In genomic region chr22:23212061-23213030, GRCh38 we compare ENCODE assay signal across 14 cellular contexts. TPM values are rescaled to one million over a fixed set of nuclear protein-coding genes. Genes with fewer than 3 reads are reported as not detected.
DNase-seq lines count a peak whose midpoint lies in the region; ATAC-seq, FAIRE-seq and TF ChIP-seq lines count a peak whose summit lies in the region.
"Had no signal": no experiment of that assay in that cellular context is flagged by ENCODE, and none has a peak within 500 bp of the region (broad histone marks: within the 10 kb centered on the region; RNA-seq: fewer than 3 reads in every experiment).

No MANE protein-coding gene starts in this region.

- no peaks in the 10 kb centered on the region for H3K27me3 ChIP-seq in cardiac muscle cell
- H3K27me3 ChIP-seq in H1 (replicated peaks in 1 of 4; ENCODE audit: control insufficient read depth in 3 of 4, extremely low read depth in 1 of 4, insufficient read depth in 3 of 4, low read length in 3 of 4): no peaks in the 10 kb centered on the region
- H3K27me3 ChIP-seq in aorta (ENCODE audit: control insufficient read depth in 1 of 2, insufficient read depth in 2 of 2, low read length in 1 of 2): no peaks in the 10 kb centered on the region
- no peaks in the 10 kb centered on the region for H3K27me3 ChIP-seq in transverse colon
- H3K27me3 ChIP-seq in heart right ventricle: no peaks in the 10 kb centered on the region
- H3K27me3 ChIP-seq: Peyer's patch, stomach had no signal

- no peak overlapping the region for H3K4me2 ChIP-seq in H1 (ENCODE audit: insufficient read depth in 1 of 2, low read depth in 2 of 2, low read length in 2 of 2)

- no peak overlapping the region for H3K18ac ChIP-seq in H1 (ENCODE audit: extremely low read depth, low read length)

- in situ Hi-C loops in transverse colon (cut with MboI; ENCODE audit: low pct_ligation_motif_present in 1 of 4, low pct_unique_long_range_greater_than_20kb in 1 of 4, low sequenced_read_pairs in 3 of 4): no loop called here

- peaks cover 33% of the 10 kb centered on the region for H3K79me1 ChIP-seq in H1 (ENCODE audit: low read depth, low read length)

- no peaks in the 10 kb centered on the region for H3K9me3 ChIP-seq in cardiac muscle cell (ENCODE audit: low read depth)
- H3K9me3 ChIP-seq in H1 (ENCODE audit: insufficient read depth in 2 of 2, low read depth in 1 of 2, low read length in 1 of 2): no peaks in the 10 kb centered on the region
- no peaks in the 10 kb centered on the region for H3K9me3 ChIP-seq in aorta (ENCODE audit: control insufficient read depth, low read length)
- no peaks in the 10 kb centered on the region for H3K9me3 ChIP-seq in transverse colon
- H3K9me3 ChIP-seq in heart right ventricle: no peaks in the 10 kb centered on the region
- H3K9me3 ChIP-seq: Peyer's patch, stomach had no signal

- no peak overlapping the region for H3K4me3 ChIP-seq in cardiac muscle cell
- H3K4me3 ChIP-seq in H1 (ENCODE audit: extremely low read depth in 1 of 4, insufficient read depth in 2 of 4, low read depth in 3 of 4, low read length in 4 of 4): no peak overlapping the region
- H3K4me3 ChIP-seq in aorta (ENCODE audit: low read length in 2 of 2): no peak overlapping the region
- no peak overlapping the region for H3K4me3 ChIP-seq in transverse colon
- no peak overlapping the region for H3K4me3 ChIP-seq in heart right ventricle
- H3K4me3 ChIP-seq: Peyer's patch, stomach had no signal

- no peak overlapping the region for H3K4ac ChIP-seq in H1 (replicated peaks; ENCODE audit: insufficient read length, low read depth, low read length)

- H4K20me1 ChIP-seq in H1 (replicated peaks in 1 of 2; ENCODE audit: control insufficient read depth in 1 of 2, insufficient read depth in 2 of 2, low read length in 2 of 2): peaks cover 16 to 50% of the 10 kb centered on the region in 2 experiments

- intact Hi-C loops in Right ventricle myocardium inferior (cut with DNase I) (no loop called here), aorta (cut with DNase I) (no loop called here), transverse colon (cut with DNase I; ENCODE audit: low total_unique reads) (no loop called here), heart right ventricle (cut with DNase I) (no loop called here)

- no peak overlapping the region for H3K14ac ChIP-seq in H1 (ENCODE audit: insufficient read length)

- no peak for TF ChIP-seq EP300 in H1 (IDR thresholded peaks at IDR 0.05; ENCODE audit: borderline replicate concordance in 1 of 2, low read depth in 2 of 2, low read length in 2 of 2)
- no peak for TF ChIP-seq EP300 in transverse colon (IDR thresholded peaks at IDR 0.05; ENCODE audit: low read depth)

- peaks cover 10% of the 10 kb centered on the region for H3K4me1 ChIP-seq in cardiac muscle cell (ENCODE audit: low read depth)
- peaks cover 0 to 9% (median 0%) of the 10 kb centered on the region in 4 experiments; a peak in 5 of 7 replicates for H3K4me1 ChIP-seq in H1 (replicated peaks in 1 of 4; ENCODE audit: control insufficient read depth in 3 of 4, insufficient read depth in 4 of 4, low read length in 3 of 4)
- H3K4me1 ChIP-seq in aorta (ENCODE audit: control insufficient read depth in 1 of 2, insufficient read depth in 2 of 2, low read length in 2 of 2): no peaks in the 10 kb centered on the region
- H3K4me1 ChIP-seq in transverse colon: peaks cover 6 to 37% (median 14%) of the 10 kb centered on the region in 4 donors
- H3K4me1 ChIP-seq in heart right ventricle: peaks cover 11 to 65% (median 52%) of the 10 kb centered on the region in 9 donors

- H2BK120ac ChIP-seq in H1 (replicated peaks; ENCODE audit: low read depth, low read length): no peak overlapping the region

- no peak overlapping the region for H4K8ac ChIP-seq in H1 (ENCODE audit: extremely low read depth, insufficient read depth, low read length)

- POLR2A ChIA-PET in H1 (lab: Charles Lee; ENCODE audit: partially characterized antibody): interaction anchor here (0.6 to 3.5 kb wide), 4 partner anchors 8 to 31 kb away, joined by 3 to 10 read pairs (median 4); no protein-coding TSS in a partner anchor

- DNase-seq in cardiac muscle cell (ENCODE audit: low read depth in 1 of 2, low spot score in 1 of 2) (peak in 1 of 2 donors; percentile 45), Right ventricle myocardium inferior (ENCODE audit: missing footprints) (no peak), NCI-H345 treated with DMSO at 0.1 percent for 48 hours (lab: John Stamatoyannopoulos, UW; ENCODE audit: unreplicated experiment) (peak; percentile 54), H1 (ENCODE audit: low read depth in 1 of 2, low spot score in 2 of 2) (no peak), aorta (peak; percentile 40 to 58), transverse colon (no peak), CD1c-positive myeloid dendritic cell (ENCODE audit: extremely low spot score) (no peak), heart right ventricle (no peak)
- DNase-seq: MM.1S, stomach had no signal

- TF ChIP-seq CTCF in cardiac muscle cell (IDR thresholded peaks at IDR 0.05; ENCODE audit: low read depth, low read length): no peak
- no peak for TF ChIP-seq CTCF in H1 (IDR thresholded peaks at IDR 0.05; ENCODE audit: control extremely low read depth in 1 of 3, insufficient read depth in 1 of 3, low read depth in 1 of 3, low read length in 3 of 3)
- TF ChIP-seq CTCF in transverse colon (IDR thresholded peaks at IDR 0.05): no peak
- no peak for TF ChIP-seq CTCF in heart right ventricle (IDR thresholded peaks at IDR 0.05)

- no peak for ATAC-seq in Right ventricle myocardium inferior
- no peak for ATAC-seq in aorta (ENCODE audit: low FRiP score)
- ATAC-seq in heart right ventricle: no peak

- no peak overlapping the region; the same call in 1 of the 2 replicates for H2BK5ac ChIP-seq in H1 (ENCODE audit: low read depth, low read length)

- 89% methylated on average over 10 of the region's 10 CpGs; no CpG with 5 or more reads in 1 of the 2 experiments for WGBS in H1 (ENCODE audit: extremely low coverage in 1 of 2, insufficient coverage in 1 of 2, insufficient read length in 1 of 2, insufficient replicate concordance in 2 of 2, low coverage in 1 of 2, low lambda C conversion rate in 2 of 2, missing lambda C conversion rate in 1 of 2), 2 experiments
- WGBS in aorta, 2 donors: 81 to 89% methylated on average over 10 of the region's 10 CpGs
- 76% methylated on average over 10 of the region's 10 CpGs; no CpG with 5 or more reads in 1 of the 2 donors for WGBS in transverse colon (ENCODE audit: low coverage in 1 of 2), 2 donors
- 85 to 86% methylated on average over 10 of the region's 10 CpGs for WGBS in heart right ventricle, 2 donors

- H2BK12ac ChIP-seq in H1 (ENCODE audit: low read depth, low read length): no peak overlapping the region

- no peaks in the 10 kb centered on the region for H3K23me2 ChIP-seq in H1 (ENCODE audit: low read depth, low read length)

- H3K23ac ChIP-seq in H1 (ENCODE audit: insufficient read length): no peak overlapping the region

- H2BK15ac ChIP-seq in H1 (ENCODE audit: low read length): 0 out of 2 replicates have a peak overlapping the region, but pooled peaks have one; percentile 11

- H2AK5ac ChIP-seq in H1 (ENCODE audit: low read depth, low read length): no peak overlapping the region

- no peak overlapping the region for H4K91ac ChIP-seq in H1 (replicated peaks; ENCODE audit: insufficient read length, low read length)

- TF ChIP-seq POLR2A in H1 (IDR thresholded peaks at IDR 0.05; ENCODE audit: control extremely low read depth in 1 of 2, low read depth in 2 of 2, low read length in 2 of 2) (no peak), transverse colon (IDR thresholded peaks at IDR 0.05) (no peak)

- CTCF ChIA-PET in H1 (lab: Charles Lee; ENCODE audit: partially characterized antibody): interaction anchor here (0.6 to 1.6 kb wide), 7 partner anchors 9 to 70 kb away, joined by 3 to 4 read pairs (median 3); no protein-coding TSS in a partner anchor

- H4K5ac ChIP-seq in H1 (ENCODE audit: insufficient read length, low read depth, low read length): no peak overlapping the region

- H3K9ac ChIP-seq in H1 (replicated peaks in 1 of 4; ENCODE audit: extremely low read depth in 1 of 4, low read depth in 3 of 4, low read length in 3 of 4): no peak overlapping the region; a peak in 1 of 7 replicates

- H3K36me3 ChIP-seq in cardiac muscle cell (no peaks in the 10 kb centered on the region), H1 (ENCODE audit: control insufficient read depth in 2 of 4, insufficient read depth in 4 of 4, low read length in 3 of 4) (peaks cover 0 to 2% (median 0%) of the 10 kb centered on the region in 4 experiments; a peak in 1 of 8 replicates), aorta (ENCODE audit: control insufficient read depth in 1 of 2, insufficient read depth in 2 of 2, low read length in 1 of 2) (no peaks in the 10 kb centered on the region), transverse colon (no peaks in the 10 kb centered on the region), heart right ventricle (peaks cover 0 to 11% (median 0%) of the 10 kb centered on the region in 9 donors)
- H3K36me3 ChIP-seq: Peyer's patch had no signal

- H2BK20ac ChIP-seq in H1 (ENCODE audit: low read length): no peak overlapping the region

- H3K79me2 ChIP-seq in H1 (ENCODE audit: control insufficient read depth in 1 of 2, insufficient read depth in 2 of 2, low read length in 2 of 2): peaks cover 36 to 96% of the 10 kb centered on the region in 2 experiments

- H3K27ac ChIP-seq in cardiac muscle cell (peak overlapping the region; percentile 49), H1 (ENCODE audit: low read depth, low read length) (no peak overlapping the region), aorta (ENCODE audit: low read depth in 1 of 2, low read length in 2 of 2) (no peak overlapping the region), transverse colon (no peak overlapping the region), heart right ventricle (no peak overlapping the region)
- H3K27ac ChIP-seq: Peyer's patch, stomach, VCaP had no signal

- no peak overlapping the region for H3K56ac ChIP-seq in H1 (replicated peaks; ENCODE audit: insufficient read length, low read depth, low read length)

- no peak for FAIRE-seq in H1 (lab: Jason Lieb, UNC)
- FAIRE-seq: colon, H54 had no signal

- H2AFZ ChIP-seq in H1 (ENCODE audit: low read length): no peak overlapping the region

- TF ChIP-seq RAD21 in H1 (IDR thresholded peaks at IDR 0.05 in 1 of 2, conservative IDR thresholded peaks at IDR 0.05 in 1 of 2; ENCODE audit: low read depth in 2 of 2, low read length in 2 of 2): no peak

RNA-seq across cellular contexts. Expression of gene BCR, which starts 32.0 kb away (rescaled TPM):
- total RNA-seq in cardiac muscle cell: 40.9 and 53.1 TPM in 2 replicates
- polyA plus RNA-seq in cardiac muscle cell: 30.1 and 30.9 TPM in 2 replicates
- 29.0 TPM for total RNA-seq in Right ventricle myocardium inferior
- 122 and 130 TPM in 2 replicates for total RNA-seq in H1 (2021; fragmentation: NEBNext Ultra II Directional; extraction: Animal tissue kit (Norgen Biotek cat#: 25700))
- polyA plus RNA-seq in H1 (2011; rRNA removed): 66.7 and 110 TPM in 2 replicates
- 101 TPM for polyA plus RNA-seq in H1 (2011; cell fraction: cytosol; rRNA removed)
- 162 TPM for polyA plus RNA-seq in H1 (2011; cell fraction: nucleus; rRNA removed)
- polyA plus RNA-seq in H1 (2012, experiment 1 of 2): 76.6 to 172 TPM (median 129 TPM) in 4 replicates
- 53.7 TPM for polyA plus RNA-seq in H1 (2012, experiment 2 of 2)
- polyA plus RNA-seq in H1 (2013, experiment 1 of 2): 37.8 TPM
- 37.4 TPM for polyA plus RNA-seq in H1 (2013, experiment 2 of 2)
- 150 and 166 TPM in 2 replicates for polyA minus RNA-seq in H1 (2011; rRNA and poly(A)+ RNA removed)
- polyA minus RNA-seq in H1 (2011; cell fraction: cytosol; rRNA and poly(A)+ RNA removed): 183 TPM
- polyA minus RNA-seq in H1 (2011; cell fraction: nucleus; rRNA and poly(A)+ RNA removed): 71.0 TPM
- 100 to 1,000 TPM; 113 to 120 TPM for total RNA-seq in aorta
- 10 to 100 TPM in 1 of 2 donors, 1 to 10 TPM in 1; 5.3 to 30.1 TPM for polyA plus RNA-seq in aorta
- 100 to 1,000 TPM in 2 of 4 donors, 10 to 100 TPM in 2; 36.9 to 514 (median 91.0) TPM for total RNA-seq in transverse colon
- 10 to 100 TPM; 15.2 to 33.4 (median 28.3) TPM for total RNA-seq in heart right ventricle
- polyA plus RNA-seq in heart right ventricle: 10 to 100 TPM; 10.9 to 20.1 TPM

Comparison
In these comparisons a context has a peak if more than half of its experiments do, and no peak if none do; other contexts are left out.
1. DNase-seq: peak in NCI-H345 treated with DMSO at 0.1 percent for 48 hours (single experiment) and aorta (2 of 2); none in Right ventricle myocardium inferior (single experiment), H1 (0 of 2), transverse colon (single experiment), CD1c-positive myeloid dendritic cell (single experiment) and heart right ventricle (0 of 2).